15 cellular contexts compared by ENCODE assay signal in the genomic region with DNA sequence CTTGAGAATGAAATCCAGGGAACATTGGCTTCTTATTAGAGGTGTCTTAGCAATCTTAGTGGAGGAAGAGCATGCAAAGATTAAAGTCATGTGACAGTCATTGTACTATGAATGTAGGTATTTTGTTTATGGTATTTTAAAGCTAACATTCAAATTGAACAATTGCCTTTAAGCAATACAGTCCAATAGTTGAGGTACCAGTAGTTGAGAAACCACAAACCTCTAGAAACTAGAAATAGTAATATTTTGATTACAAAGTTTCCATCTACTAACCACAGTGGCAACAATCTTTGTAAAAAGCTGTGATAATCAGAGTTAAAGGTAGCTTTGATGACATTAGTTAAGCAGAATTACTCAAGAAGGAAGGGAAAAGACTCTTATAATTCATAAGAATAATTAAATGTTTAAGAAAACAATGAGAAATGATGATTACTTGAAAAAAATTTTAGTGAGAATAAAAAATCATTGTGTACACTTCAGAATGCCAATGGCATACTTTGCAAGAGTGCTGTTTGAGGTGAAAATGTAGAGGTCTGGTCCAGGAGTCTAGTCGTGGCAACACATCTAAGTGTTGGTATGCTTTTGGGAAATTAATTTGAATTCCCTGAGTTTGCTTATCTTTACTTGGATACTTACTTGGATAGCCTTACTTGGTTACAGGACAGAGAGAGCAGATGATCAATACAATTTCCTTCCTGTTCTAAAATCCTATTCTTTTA.
DNase-seq lines count a peak whose midpoint lies in the region; ATAC-seq and TF ChIP-seq lines count a peak whose summit lies in the region.
"Had no signal": no experiment of that assay in that cellular context is flagged by ENCODE, and none has a peak within 500 bp of the region (broad histone marks: within the 10 kb centered on the region; RNA-seq: fewer than 3 reads in every experiment).

No MANE protein-coding gene starts in this region.

- H3K27ac ChIP-seq in spleen: no peak overlapping the region

- H3K4me1 ChIP-seq in spleen: no peaks in the 10 kb centered on the region

- WGBS in spleen, 5 donors: 42 to 66% (median 51%) methylated on average over 1 of the region's 1 CpG

- ATAC-seq in GM19025 (IDR thresholded peaks at IDR 0.05; ENCODE audit: low read depth, unreplicated experiment) (peak; percentile 94), GM21576 (IDR thresholded peaks at IDR 0.05; ENCODE audit: unreplicated experiment) (peak; percentile 82), HG03039 (IDR thresholded peaks at IDR 0.05; ENCODE audit: unreplicated experiment) (peak; percentile 89), HG03575 (IDR thresholded peaks at IDR 0.05; ENCODE audit: extremely low read depth, insufficient number of reproducible peaks, low FRiP score, unreplicated experiment) (peak; percentile 67), left ventricle myocardium superior (no peak)
- ATAC-seq: activated naive CD4-positive, alpha-beta T cell treated with anti-CD3 and anti-CD28 coated beads, Interleukin-2, amount 50 U/mL, for 72 hours; heart left ventricle; left lobe of liver had no signal

- no peak for TF ChIP-seq CTCF in spleen (IDR thresholded peaks at IDR 0.05 in 8 of 11, conservative IDR thresholded peaks at IDR 0.05 in 3 of 11)

- H3K9me3 ChIP-seq in spleen: no peaks in the 10 kb centered on the region
- H3K9me3 ChIP-seq: heart left ventricle had no signal

- H3K36me3 ChIP-seq in spleen: no peaks in the 10 kb centered on the region
- H3K36me3 ChIP-seq: heart left ventricle had no signal

- TF ChIP-seq POLR2A in spleen (IDR thresholded peaks at IDR 0.05): no peak

- H3K4me3 ChIP-seq in spleen: no peak overlapping the region
- H3K4me3 ChIP-seq: heart left ventricle had no signal

- intact Hi-C loops in left ventricle myocardium superior (cut with micrococcal nuclease): no loop called here
- intact Hi-C loops in spleen (cut with DNase I; ENCODE audit: low total_unique reads): no loop called here

- no peaks in the 10 kb centered on the region for H3K27me3 ChIP-seq in spleen (replicated peaks in 1 of 7)
- H3K27me3 ChIP-seq: heart left ventricle had no signal

- no peak for DNase-seq in left ventricle myocardium superior
- no peak for DNase-seq in NCI-H1417 (lab: John Stamatoyannopoulos, UW)
- DNase-seq in spleen: no peak
- DNase-seq in CD1c-positive myeloid dendritic cell (ENCODE audit: extremely low spot score): no peak
- DNase-seq: C1 segment of cervical spinal cord, heart left ventricle, NCI-H1092 treated with DMSO at 0.1 percent for 48 hours, NCI-H526, T-helper 9 cell had no signal
